16 cellular contexts compared by ENCODE assay signal in genomic region chr9:8437878-8438277, GRCh38.
"Had no signal": no experiment of that assay in that cellular context is flagged by ENCODE, and none has a peak within 500 bp of the region (broad histone marks: within the 10 kb centered on the region; RNA-seq: fewer than 3 reads in every experiment).

No MANE protein-coding gene starts in this region.

- ATAC-seq: left colon, natural killer cell had no signal

- H3K9me3 Mint-ChIP-seq: activated B cell treated with CpG ODN at 0.5 μM for 24 hours; activated CD4-positive, alpha-beta T cell treated with anti-CD3 and anti-CD28 coated beads, Interleukin-2, amount 10 ng/mL, durations not matched to agents 24 days and 14 days; activated naive CD8-positive, alpha-beta T cell treated with anti-CD3 and anti-CD28 coated beads, Interleukin-2, amount 50 U/mL, for 24 hours; activated T-helper 1 cell treated with anti-CD3 and anti-CD28 coated beads, Interleukin-12 subunit alpha, Interleukin-12 subunit beta, Interleukin-2, Interleukin-4 antibody, amounts not matched to agents 30 ng/mL and 10 ng/mL and 1 ng/mL, durations not matched to agents 14 hours and 24 hours and 36 hours; natural killer cell; T-helper 1 cell treated with Interleukin-12 subunit alpha and Interleukin-12 subunit beta and Interleukin-4 antibody, amounts not matched to agents 30 μg/mL and 1 μg/mL, for 36 hours had no signal

- DNase-seq: activated B cell treated with CpG ODN at 0.5 μM for 24 hours; activated CD4-positive, alpha-beta T cell treated with anti-CD3 and anti-CD28 coated beads, Interleukin-2, amount 10 ng/mL, durations not matched to agents 24 days and 14 days; activated naive CD4-positive, alpha-beta T cell; activated naive CD8-positive, alpha-beta T cell treated with anti-CD3 and anti-CD28 coated beads, Interleukin-2, amount 50 U/mL, for 24 hours; caudate nucleus; effector CD8-positive, alpha-beta T cell; left colon; natural killer cell; occipital lobe; stimulated activated CD4-positive, alpha-beta T cell treated with anti-CD3 and anti-CD28 coated beads, Interleukin-15, amount 100 ng/mL, for 24 hours; stimulated activated CD4-positive, alpha-beta T cell treated with anti-CD3 and anti-CD28 coated beads, Interleukin-4, amount 100 ng/mL, for 24 hours; thyroid gland had no signal

- H3K4me1 ChIP-seq: thyroid gland, vagina had no signal

- H3K4me3 ChIP-seq: coronary artery, thyroid gland, vagina had no signal

- H3K27me3 ChIP-seq: thyroid gland, vagina had no signal

- H3K27me3 Mint-ChIP-seq: activated B cell treated with CpG ODN at 0.5 μM for 24 hours; activated CD4-positive, alpha-beta T cell treated with anti-CD3 and anti-CD28 coated beads, Interleukin-2, amount 10 ng/mL, durations not matched to agents 24 days and 14 days; activated naive CD8-positive, alpha-beta T cell treated with anti-CD3 and anti-CD28 coated beads, Interleukin-2, amount 50 U/mL, for 24 hours had no signal

- H3K36me3 Mint-ChIP-seq: natural killer cell had no signal

- H3K36me3 ChIP-seq: thyroid gland, vagina had no signal

- H3K27ac Mint-ChIP-seq: activated B cell treated with CpG ODN at 0.5 μM for 24 hours; activated CD4-positive, alpha-beta T cell treated with anti-CD3 and anti-CD28 coated beads, Interleukin-2, amount 10 ng/mL, durations not matched to agents 24 days and 14 days; activated naive CD8-positive, alpha-beta T cell treated with anti-CD3 and anti-CD28 coated beads, Interleukin-2, amount 50 U/mL, for 24 hours; activated T-helper 1 cell treated with anti-CD3 and anti-CD28 coated beads, Interleukin-12 subunit alpha, Interleukin-12 subunit beta, Interleukin-2, Interleukin-4 antibody, amounts not matched to agents 30 ng/mL and 10 ng/mL and 1 ng/mL, durations not matched to agents 14 hours and 24 hours and 36 hours; natural killer cell; T-helper 1 cell treated with Interleukin-12 subunit alpha and Interleukin-12 subunit beta and Interleukin-4 antibody, amounts not matched to agents 30 μg/mL and 1 μg/mL, for 36 hours had no signal

- H3K4me3 Mint-ChIP-seq: activated B cell treated with CpG ODN at 0.5 μM for 24 hours; activated CD4-positive, alpha-beta T cell treated with anti-CD3 and anti-CD28 coated beads, Interleukin-2, amount 10 ng/mL, durations not matched to agents 24 days and 14 days; activated naive CD8-positive, alpha-beta T cell treated with anti-CD3 and anti-CD28 coated beads, Interleukin-2, amount 50 U/mL, for 24 hours; activated T-helper 1 cell treated with anti-CD3 and anti-CD28 coated beads, Interleukin-12 subunit alpha, Interleukin-12 subunit beta, Interleukin-2, Interleukin-4 antibody, amounts not matched to agents 30 ng/mL and 10 ng/mL and 1 ng/mL, durations not matched to agents 14 hours and 24 hours and 36 hours; natural killer cell; T-helper 1 cell treated with Interleukin-12 subunit alpha and Interleukin-12 subunit beta and Interleukin-4 antibody, amounts not matched to agents 30 μg/mL and 1 μg/mL, for 36 hours had no signal

- H3K27ac ChIP-seq: coronary artery, thyroid gland, vagina had no signal

- H3K4me1 Mint-ChIP-seq: activated B cell treated with CpG ODN at 0.5 μM for 24 hours; activated CD4-positive, alpha-beta T cell treated with anti-CD3 and anti-CD28 coated beads, Interleukin-2, amount 10 ng/mL, durations not matched to agents 24 days and 14 days had no signal

- H3K9me3 ChIP-seq: thyroid gland, vagina had no signal
